In genomic region chr11:75380716-75381420, GRCh38 we compare ENCODE assay signal across 9 cellular contexts. TPM values are rescaled to one million over a fixed set of nuclear protein-coding genes. Genes with fewer than 3 reads are reported as not detected.
A peak's percentile ranks its signal among the peaks of the same experiment; 100 is the strongest.
DNase-seq lines count a peak whose midpoint lies in the region; ATAC-seq, FAIRE-seq and TF ChIP-seq lines count a peak whose summit lies in the region.
"Had no signal": no experiment of that assay in that cellular context is flagged by ENCODE, and none has a peak within 500 bp of the region (broad histone marks: within the 10 kb centered on the region; RNA-seq: fewer than 3 reads in every experiment).

No MANE protein-coding gene starts in this region.

- H3K4me3 Mint-ChIP-seq in progenitor cell of endocrine pancreas (ENCODE audit: low read depth), result no peak overlapping the region

- TF ChIP-seq CTCF in HL-60 (IDR thresholded peaks at IDR 0.05; ENCODE audit: insufficient read depth, low read length), result no peak
- TF ChIP-seq CTCF in progenitor cell of endocrine pancreas (IDR thresholded peaks at IDR 0.05; ENCODE audit: unreplicated experiment), result no peak

- H3K4me1 Mint-ChIP-seq in progenitor cell of endocrine pancreas (ENCODE audit: low read depth), result peaks cover 7% of the 10 kb centered on the region

- peak overlapping the region; percentile 85 for H3K27ac ChIP-seq in HL-60 (replicated peaks)

- H3K36me3 Mint-ChIP-seq in progenitor cell of endocrine pancreas (ENCODE audit: insufficient read depth), result no peaks in the 10 kb centered on the region

- in situ Hi-C loops in SK-MEL-5 (cut with HindIII; ENCODE audit: low pct_unique_long_range_greater_than_20kb, low sequenced_read_pairs), result no loop called here

- H3K27me3 ChIP-seq in HL-60 (ENCODE audit: insufficient read depth, poor library complexity, severe bottlenecking), result no peaks in the 10 kb centered on the region

- H3K9me3 Mint-ChIP-seq in progenitor cell of endocrine pancreas (ENCODE audit: low read depth), result no peaks in the 10 kb centered on the region

- no peaks in the 10 kb centered on the region for H3K27me3 Mint-ChIP-seq in progenitor cell of endocrine pancreas

- DNase-seq in HL-60 (ENCODE audit: low read depth in 1 of 2, low spot score in 1 of 2) (peak; percentile 44 to 78), SK-MEL-5 (ENCODE audit: low read depth, low spot score) (peak; percentile 17), left ventricle myocardium superior (peak; percentile 31), progenitor cell of endocrine pancreas (ENCODE audit: low spot score, unreplicated experiment) (no peak), NCI-H69 (lab: John Stamatoyannopoulos, UW) (no peak), putamen (ENCODE audit: low spot score) (no peak), urothelium cell line (ENCODE audit: low spot score) (no peak)
- DNase-seq: cerebellar nuclear complex had no signal

- FAIRE-seq in urothelium cell line (lab: Jason Lieb, UNC), result no peak

- peak overlapping the region; percentile 78 for H3K27ac Mint-ChIP-seq in progenitor cell of endocrine pancreas

- H3K4me3 ChIP-seq in HL-60 (replicated peaks; ENCODE audit: insufficient read depth, low read length), result no peak overlapping the region

- ATAC-seq in left ventricle myocardium superior (peak; percentile 62), HG02840 (IDR thresholded peaks at IDR 0.05; ENCODE audit: low FRiP score, unreplicated experiment) (no peak)

- intact Hi-C loops in left ventricle myocardium superior (cut with micrococcal nuclease), result loop anchor here (5.0 kb wide), 1 partner anchor 99 kb away; no protein-coding TSS in a partner anchor

RNA-seq across cellular contexts. Expression of gene RPS3, which starts 18.4 kb away (rescaled TPM):
- total RNA-seq in SK-MEL-5 (2014; rRNA removed; shearing (Covaris generic)), result 3,453 and 4,098 TPM in 2 replicates
- polyA plus RNA-seq in SK-MEL-5 (2015; cell fraction: cytosol; rRNA removed), result 3,817 and 4,425 TPM in 2 replicates
- 674 and 780 TPM in 2 replicates for polyA plus RNA-seq in SK-MEL-5 (2015; cell fraction: nucleus; rRNA removed)
- total RNA-seq in left ventricle myocardium superior, result 874 TPM
- 2,637 and 2,682 TPM in 2 replicates for total RNA-seq in progenitor cell of endocrine pancreas

RNA-seq across cellular contexts. Expression of gene ARRB1, which starts 29.4 kb away (rescaled TPM):
- total RNA-seq in SK-MEL-5 (2014; rRNA removed; shearing (Covaris generic)), result 27.7 and 30.7 TPM in 2 replicates
- polyA plus RNA-seq in SK-MEL-5 (2015; cell fraction: cytosol; rRNA removed), result 31.1 and 40.6 TPM in 2 replicates
- polyA plus RNA-seq in SK-MEL-5 (2015; cell fraction: nucleus; rRNA removed), result 17.5 and 25.0 TPM in 2 replicates
- total RNA-seq in left ventricle myocardium superior (26.5 TPM), progenitor cell of endocrine pancreas (32.5 and 36.0 TPM in 2 replicates)

RNA-seq across cellular contexts. Expression of gene KLHL35, which starts 52.1 kb away (rescaled TPM):
- total RNA-seq in SK-MEL-5 (2014; rRNA removed; shearing (Covaris generic)), result 0.08 and 0.24 TPM in 2 replicates
- polyA plus RNA-seq in SK-MEL-5 (2015; cell fraction: cytosol; rRNA removed), result 0.06 and 0.08 TPM in 2 replicates
- polyA plus RNA-seq in SK-MEL-5 (2015; cell fraction: nucleus; rRNA removed), result 2.2 and 6.6 TPM in 2 replicates
- total RNA-seq in left ventricle myocardium superior, result 0.89 TPM
- total RNA-seq in progenitor cell of endocrine pancreas, result 0.55 and 1.2 TPM in 2 replicates

Comparison
In these comparisons a context has a peak if more than half of its experiments do, and no peak if none do; other contexts are left out.
1. DNase-seq: peak in HL-60 (2 of 2), SK-MEL-5 (single experiment) and left ventricle myocardium superior (single experiment); none in progenitor cell of endocrine pancreas (single experiment), NCI-H69 (single experiment), putamen (single experiment) and urothelium cell line (single experiment).